ENCODE assay signal across 8 cellular contexts in genomic region chr7:149497467-149498261, GRCh38. TPM values are rescaled to one million over a fixed set of nuclear protein-coding genes. Genes with fewer than 3 reads are reported as not detected.
DNase-seq lines count a peak whose midpoint lies in the region; ATAC-seq and TF ChIP-seq lines count a peak whose summit lies in the region.

Gene ZNF746 (minus strand): TSS chr7:149497809. CDS start chr7:149497536, 273 bp downstream.

- peak within 1 kb of the TSS; percentile 97 for H3K27ac Mint-ChIP-seq in neural crest cell (ENCODE audit: unreplicated experiment)

- no peaks in the 10 kb centered on the region for H3K9me3 Mint-ChIP-seq in neural crest cell

- no peak for TF ChIP-seq EP300 in stomach (IDR thresholded peaks at IDR 0.05)

- ATAC-seq in GM21526 (IDR thresholded peaks at IDR 0.05; ENCODE audit: low FRiP score, unreplicated experiment) (peak; percentile 92), RWPE2 (ENCODE audit: low read depth) (peak; percentile 88)

- no peak within 1 kb of the TSS; the same call in 1 of the 2 replicates for H3K27ac ChIP-seq in DOHH2 (ENCODE audit: low read depth, low read length)
- peak within 1 kb of the TSS; percentile 61 for H3K27ac ChIP-seq in RWPE2 (ENCODE audit: poor library complexity, severe bottlenecking)
- H3K27ac ChIP-seq in stomach = peak within 1 kb of the TSS; percentile 84 to 94 (median 90)

- H3K36me3 Mint-ChIP-seq in neural crest cell (ENCODE audit: low read depth) = peaks cover 2% of the 10 kb centered on the region

- H3K36me3 ChIP-seq in DOHH2 (ENCODE audit: control insufficient read depth, low read length) = peaks cover 33% of the 10 kb centered on the region
- H3K36me3 ChIP-seq in RWPE2 (ENCODE audit: low read depth) = peaks cover 20% of the 10 kb centered on the region
- H3K36me3 ChIP-seq in stomach = peaks cover 14 to 21% (median 18%) of the 10 kb centered on the region in 4 donors

- H3K9me3 ChIP-seq in DOHH2 (ENCODE audit: control insufficient read depth, insufficient read depth, low read length) (no peaks in the 10 kb centered on the region), RWPE2 (ENCODE audit: severe bottlenecking) (no peaks in the 10 kb centered on the region), stomach (no peaks in the 10 kb centered on the region)

- H3F3A ChIP-seq in DOHH2 (ENCODE audit: control insufficient read depth, insufficient read depth) = 0 out of 2 replicates have a peak, but pooled peaks cover 2% of the 10 kb centered on the region

- H3K79me2 ChIP-seq in DOHH2 (ENCODE audit: control insufficient read depth, low read length) = peaks cover 27% of the 10 kb centered on the region

- H3K4me3 ChIP-seq in DOHH2 (ENCODE audit: low read length) (peak within 1 kb of the TSS; percentile 90), RWPE2 (ENCODE audit: severe bottlenecking) (peak within 1 kb of the TSS; percentile 100), fibroblast of villous mesenchyme (ENCODE audit: low read depth, low read length) (peak within 1 kb of the TSS; percentile 80), stomach (peak within 1 kb of the TSS; percentile 73 to 85 (median 78))

- H3K27me3 Mint-ChIP-seq in neural crest cell (ENCODE audit: low read depth) = peaks cover 39% of the 10 kb centered on the region

- 0 to 2% (median 0%) methylated on average over 21 to 107 of the region's 109 CpGs for WGBS in stomach, 5 donors

- TF ChIP-seq CTCF in DOHH2 (IDR thresholded peaks at IDR 0.05; ENCODE audit: low read depth, low read length, poor library complexity, severe bottlenecking) (peak; percentile 35), RWPE2 (IDR thresholded peaks at IDR 0.05; ENCODE audit: poor library complexity, severe bottlenecking) (peak; percentile 87), fibroblast of villous mesenchyme (IDR thresholded peaks at IDR 0.05; ENCODE audit: insufficient read depth, low read depth, low read length) (peak; percentile 52), neural crest cell (conservative IDR thresholded peaks at IDR 0.05) (peak; percentile 71), stomach (IDR thresholded peaks at IDR 0.05) (peak in 3 of 7 experiments; percentile 20 to 85 (median 57))

- no peak for TF ChIP-seq POLR2A in stomach (IDR thresholded peaks at IDR 0.05)

- H3K27me3 ChIP-seq in DOHH2 (ENCODE audit: control insufficient read depth, low read length) (peaks cover 18% of the 10 kb centered on the region), RWPE2 (ENCODE audit: insufficient read depth, poor library complexity, severe bottlenecking) (no peaks in the 10 kb centered on the region), stomach (no peaks in the 10 kb centered on the region)

- peaks cover 20% of the 10 kb centered on the region for H3K4me1 Mint-ChIP-seq in neural crest cell

- H3K4me2 ChIP-seq in DOHH2 (ENCODE audit: low read length) = peak within 1 kb of the TSS; percentile 83

- H3K4me3 Mint-ChIP-seq in neural crest cell = peak within 1 kb of the TSS; percentile 98

- no peaks in the 10 kb centered on the region for H3K9me2 ChIP-seq in DOHH2 (replicated peaks; ENCODE audit: control insufficient read depth, low read length)

- H4K20me1 ChIP-seq in DOHH2 (ENCODE audit: control insufficient read depth, insufficient read depth, low read depth, low read length) = peaks cover 8% of the 10 kb centered on the region; the same call in 1 of the 2 replicates

- peaks cover 37% of the 10 kb centered on the region for H3K4me1 ChIP-seq in DOHH2 (ENCODE audit: control insufficient read depth, low read length)
- no peaks in the 10 kb centered on the region for H3K4me1 ChIP-seq in RWPE2 (ENCODE audit: insufficient read depth, poor library complexity, severe bottlenecking)
- H3K4me1 ChIP-seq in stomach = peaks cover 14 to 31% (median 25%) of the 10 kb centered on the region in 4 donors

- intact Hi-C loops in stomach (cut with DNase I; ENCODE audit: low total_unique reads) = no loop called here

- DNase-seq in HuH-7.5 (ENCODE audit: low spot score) (peak; percentile 86), RWPE2 (ENCODE audit: low spot score) (no peak), fibroblast of villous mesenchyme (ENCODE audit: low read depth) (peak; percentile 82), neural crest cell (ENCODE audit: low read depth, low spot score) (peak; percentile 68), stomach (peak; percentile 88)
- DNase-seq in activated effector memory CD4-positive, alpha-beta T cell treated with Interleukin-2 at 50 U/mL for 16 hours = peak; percentile 72

RNA-seq across cellular contexts. Expression of gene ZNF746, which starts in this region (rescaled TPM):
- 24.2 and 25.4 TPM in 2 replicates for total RNA-seq in fibroblast of villous mesenchyme
- total RNA-seq in neural crest cell = 21.2 and 21.9 TPM in 2 replicates
- 100 to 1,000 TPM in 1 of 5 donors, 10 to 100 TPM in 4; 12.3 to 128 (median 42.9) TPM for total RNA-seq in stomach
- 1 to 10 TPM; 4.7 to 6.2 (median 5.5) TPM for polyA plus RNA-seq in stomach
